ENCODE assay signal across 15 cellular contexts in genomic region chr7:2253525-2254244, GRCh38. TPM values are rescaled to one million over a fixed set of nuclear protein-coding genes. Genes with fewer than 3 reads are reported as not detected.
A peak's percentile ranks its signal among the peaks of the same experiment; 100 is the strongest.
DNase-seq lines count a peak whose midpoint lies in the region; ATAC-seq, FAIRE-seq and TF ChIP-seq lines count a peak whose summit lies in the region.
"Had no signal": no experiment of that assay in that cellular context is flagged by ENCODE, and none has a peak within 500 bp of the region (broad histone marks: within the 10 kb centered on the region; RNA-seq: fewer than 3 reads in every experiment).

No MANE protein-coding gene starts in this region.

- DNase-seq in IMR-90 (no peak), WTC11 (ENCODE audit: low spot score) (no peak), endothelial cell of umbilical vein (ENCODE audit: low read depth, low spot score) (no peak), T-helper 1 cell (no peak), medulla oblongata (ENCODE audit: extremely low spot score) (no peak), NCI-H1092 treated with DMSO at 0.1 percent for 48 hours (lab: John Stamatoyannopoulos, UW) (no peak)
- DNase-seq: CD4-positive, alpha-beta memory T cell; MG63; NCI-H1417 treated with DMSO at 0.1 percent for 48 hours; NCI-H187; NCI-H2107; NCI-H69; SIG-M5 had no signal

- no peak overlapping the region for H3K18ac ChIP-seq in IMR-90 (ENCODE audit: low read depth, low read length)

- H4K5ac ChIP-seq in IMR-90 (ENCODE audit: low read depth, low read length) = no peak overlapping the region

- H3K14ac ChIP-seq in IMR-90 (replicated peaks; ENCODE audit: low read depth, low read length) = no peak overlapping the region

- no peak overlapping the region for H3K4me3 ChIP-seq in IMR-90 (ENCODE audit: insufficient read depth, low read depth, low read length)
- no peak overlapping the region for H3K4me3 ChIP-seq in endothelial cell of umbilical vein (replicated peaks in 1 of 3; ENCODE audit: insufficient read depth in 1 of 3, low read depth in 1 of 3, low read length in 3 of 3)
- H3K4me3 ChIP-seq: MG63 had no signal

- no peaks in the 10 kb centered on the region for H3K27me3 Mint-ChIP-seq in WTC11 (ENCODE audit: low read depth)
- H3K27me3 Mint-ChIP-seq: CD4-positive, alpha-beta memory T cell had no signal

- no peak overlapping the region for H2AK5ac ChIP-seq in IMR-90 (ENCODE audit: low read depth, low read length)

- H3K36me3 ChIP-seq in IMR-90 (ENCODE audit: control insufficient read depth, insufficient read depth, low read length) (peaks cover 23% of the 10 kb centered on the region), endothelial cell of umbilical vein (ENCODE audit: control insufficient read depth in 2 of 2, extremely low read depth in 1 of 2, insufficient read depth in 2 of 2, low read length in 2 of 2) (peaks cover 0 to 12% of the 10 kb centered on the region in 2 experiments)
- H3K36me3 ChIP-seq: MG63 had no signal

- H3K9me3 Mint-ChIP-seq in WTC11 = no peaks in the 10 kb centered on the region
- H3K9me3 Mint-ChIP-seq: CD4-positive, alpha-beta memory T cell had no signal

- no peak overlapping the region for H4K8ac ChIP-seq in IMR-90 (ENCODE audit: low read depth in 2 of 2, low read length in 2 of 2)

- H3K4me2 ChIP-seq in IMR-90 (ENCODE audit: low read depth, low read length) (no peak overlapping the region), endothelial cell of umbilical vein (ENCODE audit: insufficient read depth, low read length) (no peak overlapping the region)

- TF ChIP-seq RAD21 in IMR-90 (IDR thresholded peaks at IDR 0.05; ENCODE audit: low read length) = no peak

- no peak overlapping the region for H2BK20ac ChIP-seq in IMR-90 (ENCODE audit: low read depth, low read length)

- H4K20me1 ChIP-seq in IMR-90 (ENCODE audit: insufficient read depth, low read length) (no peaks in the 10 kb centered on the region; the same call in 1 of the 2 replicates), endothelial cell of umbilical vein (replicated peaks; ENCODE audit: control insufficient read depth, extremely low read depth, insufficient read depth, low read length) (no peaks in the 10 kb centered on the region)

- H3K4me1 ChIP-seq in IMR-90 (ENCODE audit: control insufficient read depth, insufficient read depth, low read length) (peaks cover 11% of the 10 kb centered on the region), endothelial cell of umbilical vein (ENCODE audit: control insufficient read depth, extremely low read depth, insufficient read depth, low read length) (peaks cover 13% of the 10 kb centered on the region)

- POLR2A ChIA-PET in IMR-90 (lab: Charles Lee; ENCODE audit: unreplicated experiment) (no interaction called here), WTC11 (lab: Charles Lee) (no interaction called here), endothelial cell of umbilical vein (lab: Charles Lee) (no interaction called here)

- peaks cover 17% of the 10 kb centered on the region for H3K36me3 Mint-ChIP-seq in WTC11

- TF ChIP-seq CTCF in IMR-90 (conservative IDR thresholded peaks at IDR 0.05; ENCODE audit: low read depth, low read length) = no peak
- no peak for TF ChIP-seq CTCF in WTC11 (IDR thresholded peaks at IDR 0.05)
- no peak for TF ChIP-seq CTCF in endothelial cell of umbilical vein (IDR thresholded peaks at IDR 0.05; ENCODE audit: extremely low read depth in 1 of 2, insufficient read depth in 1 of 2, low read depth in 1 of 2, low read length in 2 of 2)

- no peak overlapping the region for H3K4me3 Mint-ChIP-seq in WTC11
- H3K4me3 Mint-ChIP-seq: CD4-positive, alpha-beta memory T cell had no signal

- TF ChIP-seq POLR2A in IMR-90 (IDR thresholded peaks at IDR 0.05; ENCODE audit: low read depth, low read length) = no peak
- TF ChIP-seq POLR2A in endothelial cell of umbilical vein (IDR thresholded peaks at IDR 0.05; ENCODE audit: low read depth, low read length) = no peak

- H2BK15ac ChIP-seq in IMR-90 (ENCODE audit: low read depth, low read length) = no peak overlapping the region

- no peaks in the 10 kb centered on the region for H3K27me3 ChIP-seq in IMR-90 (ENCODE audit: control insufficient read depth, insufficient read depth, low read length)
- H3K27me3 ChIP-seq in endothelial cell of umbilical vein (ENCODE audit: control insufficient read depth in 2 of 2, insufficient read depth in 2 of 2, low read length in 2 of 2) = no peaks in the 10 kb centered on the region
- H3K27me3 ChIP-seq: MG63 had no signal

- H3K79me2 ChIP-seq in endothelial cell of umbilical vein (ENCODE audit: control insufficient read depth, insufficient read depth, low read length) = no peaks in the 10 kb centered on the region

- H3K27ac ChIP-seq in IMR-90 (ENCODE audit: insufficient read depth, low read length) (no peak overlapping the region), endothelial cell of umbilical vein (ENCODE audit: insufficient read depth, low read depth, low read length) (no peak overlapping the region)
- H3K27ac ChIP-seq: RWPE1 had no signal

- H3K4ac ChIP-seq in IMR-90 (ENCODE audit: low read depth, low read length) = no peak overlapping the region

- intact Hi-C loops in IMR-90 (cut with micrococcal nuclease) (no loop called here), endothelial cell of umbilical vein (cut with micrococcal nuclease) (no loop called here)

- H3K9ac ChIP-seq in IMR-90 (ENCODE audit: low read depth, low read length) = no peak overlapping the region
- no peak overlapping the region for H3K9ac ChIP-seq in endothelial cell of umbilical vein (replicated peaks; ENCODE audit: extremely low read depth, insufficient read depth, low read length)

- H3K9me3 ChIP-seq in IMR-90 (ENCODE audit: control insufficient read depth, insufficient read depth, low read length) (no peaks in the 10 kb centered on the region), endothelial cell of umbilical vein (replicated peaks; ENCODE audit: control insufficient read depth, insufficient read depth, low read length) (no peaks in the 10 kb centered on the region)
- H3K9me3 ChIP-seq: MG63 had no signal

- no peak for FAIRE-seq in endothelial cell of umbilical vein (lab: Jason Lieb, UNC)

- peak overlapping the region; percentile 63 for H2AFZ ChIP-seq in IMR-90 (replicated peaks; ENCODE audit: low read length, poor library complexity)
- no peak overlapping the region for H2AFZ ChIP-seq in endothelial cell of umbilical vein (ENCODE audit: low read depth, low read length)

- CTCF ChIA-PET in IMR-90 (lab: Yijun Ruan, JAX) = no interaction called here
- CTCF ChIA-PET in WTC11 (lab: Charles Lee) = interaction anchor here (1.3 kb wide), 1 partner anchor 95 kb away, joined by 4 read pairs; no protein-coding TSS in a partner anchor
- CTCF ChIA-PET in endothelial cell of umbilical vein (lab: Charles Lee) = no interaction called here

- H3K79me1 ChIP-seq in IMR-90 (ENCODE audit: low read depth in 1 of 2, low read length in 2 of 2) = peaks cover 0 to 26% of the 10 kb centered on the region in 2 experiments; a peak in 2 of 4 replicates

- H3K4me1 Mint-ChIP-seq in WTC11 = no peaks in the 10 kb centered on the region

- in situ Hi-C loops in IMR-90 (cut with MboI; ENCODE audit: low sequenced_read_pairs) = no loop called here

- H2BK5ac ChIP-seq in IMR-90 (ENCODE audit: low read depth, low read length, poor library complexity, severe bottlenecking) = no peak overlapping the region

- no peak overlapping the region for H4K91ac ChIP-seq in IMR-90 (ENCODE audit: insufficient read depth, low read depth, low read length)

- no peak overlapping the region for H2BK120ac ChIP-seq in IMR-90 (ENCODE audit: low read depth, low read length)

- WGBS in IMR-90 (ENCODE audit: extremely low coverage in 2 of 2, insufficient read length in 1 of 2), 2 experiments = 92% methylated on average over 7 of the region's 32 CpGs; no CpG with 5 or more reads in 1 of the 2 experiments

- no peak overlapping the region for H3K56ac ChIP-seq in IMR-90 (ENCODE audit: extremely low read depth, insufficient read depth, low read length)

- no peak overlapping the region for H3K23ac ChIP-seq in IMR-90 (ENCODE audit: low read depth, low read length)

- ATAC-seq in IMR-90 (ENCODE audit: low read depth) = no peak
- ATAC-seq in WTC11 = no peak
- ATAC-seq in GM21723 (IDR thresholded peaks at IDR 0.05; ENCODE audit: unreplicated experiment) = no peak

- BruUV-seq in IMR-90 (replicated peaks; lab: Mats Ljungman, UMichigan) (no TSS peak), endothelial cell of umbilical vein (replicated peaks; lab: Mats Ljungman, UMichigan) (TSS peak; percentile 24)

- H3K27ac Mint-ChIP-seq in WTC11 = peak overlapping the region; percentile 53; the same call in 1 of the 2 replicates

- peaks cover 13% of the 10 kb centered on the region for H3K9me1 ChIP-seq in IMR-90 (ENCODE audit: insufficient read depth, low read length)
- no peaks in the 10 kb centered on the region for H3K9me1 ChIP-seq in endothelial cell of umbilical vein (replicated peaks; ENCODE audit: control insufficient read depth, extremely low read depth, insufficient read depth, low read length)

- dilution Hi-C loops in IMR-90 (cut with HindIII; ENCODE audit: low sequenced_read_pairs, unreplicated experiment) = no loop called here
- dilution Hi-C loops in endothelial cell of umbilical vein (cut with MboI; ENCODE audit: extremely low pct_ligation_motif_present, low sequenced_read_pairs) = no loop called here

- H2AK9ac ChIP-seq in IMR-90 (replicated peaks; ENCODE audit: low read depth, low read length, poor library complexity) = peak overlapping the region; percentile 65

RNA-seq across cellular contexts. Expression of gene NUDT1, which starts 11.7 kb away (rescaled TPM):
- total RNA-seq in IMR-90 (2012; rRNA removed) (36.1 and 49.1 TPM in 2 replicates), WTC11 (2021) (100 to 108 TPM (median 102 TPM) in 3 replicates), endothelial cell of umbilical vein (23.9 and 26.0 TPM in 2 replicates)
- polyA plus RNA-seq in IMR-90 (2012; rRNA removed) (33.4 and 37.2 TPM in 2 replicates), endothelial cell of umbilical vein (22.9 and 25.9 TPM in 2 replicates)
- polyA plus RNA-seq in IMR-90 (2012; cell fraction: cytosol; rRNA removed) = 52.3 and 59.0 TPM in 2 replicates
- 19.0 and 25.0 TPM in 2 replicates for polyA plus RNA-seq in IMR-90 (2012; cell fraction: nucleus; rRNA removed; ENCODE audit: low replicate concordance)
- polyA plus RNA-seq in endothelial cell of umbilical vein (2011; cell fraction: cytosol; rRNA removed) = 25.7 and 26.2 TPM in 2 replicates
- 10.5 and 10.6 TPM in 2 replicates for polyA plus RNA-seq in endothelial cell of umbilical vein (2011; cell fraction: nucleus; rRNA removed)
- polyA plus RNA-seq in endothelial cell of umbilical vein (2012) = 19.9 and 31.0 TPM in 2 replicates
- polyA minus RNA-seq in endothelial cell of umbilical vein = 8.4 and 8.5 TPM in 2 replicates
- polyA minus RNA-seq in endothelial cell of umbilical vein (2011; cell fraction: cytosol; rRNA and poly(A)+ RNA removed) = 16.8 TPM
- polyA minus RNA-seq in endothelial cell of umbilical vein (2011; cell fraction: nucleus; rRNA and poly(A)+ RNA removed) = 0.77 and 4.4 TPM in 2 replicates

RNA-seq across cellular contexts. Expression of gene MRM2, which starts 11.7 kb away (rescaled TPM):
- total RNA-seq in IMR-90 (2012; rRNA removed) (23.1 and 23.8 TPM in 2 replicates), WTC11 (2021) (33.6 to 38.9 TPM (median 34.7 TPM) in 3 replicates), endothelial cell of umbilical vein (20.8 and 21.3 TPM in 2 replicates)
- polyA plus RNA-seq in IMR-90 (2012; rRNA removed) (16.9 and 19.1 TPM in 2 replicates), endothelial cell of umbilical vein (8.2 and 10.6 TPM in 2 replicates)
- 11.2 and 11.8 TPM in 2 replicates for polyA plus RNA-seq in IMR-90 (2012; cell fraction: cytosol; rRNA removed)
- 6.1 and 6.2 TPM in 2 replicates for polyA plus RNA-seq in IMR-90 (2012; cell fraction: nucleus; rRNA removed; ENCODE audit: low replicate concordance)
- polyA plus RNA-seq in endothelial cell of umbilical vein (2011; cell fraction: cytosol; rRNA removed) = 12.9 and 15.6 TPM in 2 replicates
- polyA plus RNA-seq in endothelial cell of umbilical vein (2011; cell fraction: nucleus; rRNA removed) = 6.6 and 8.0 TPM in 2 replicates
- 15.3 and 18.3 TPM in 2 replicates for polyA plus RNA-seq in endothelial cell of umbilical vein (2012)
- polyA minus RNA-seq in endothelial cell of umbilical vein = 10.1 and 12.2 TPM in 2 replicates
- 12.2 TPM for polyA minus RNA-seq in endothelial cell of umbilical vein (2011; cell fraction: cytosol; rRNA and poly(A)+ RNA removed)
- polyA minus RNA-seq in endothelial cell of umbilical vein (2011; cell fraction: nucleus; rRNA and poly(A)+ RNA removed) = 2.6 and 4.6 TPM in 2 replicates

RNA-seq across cellular contexts. Expression of gene MAD1L1, which starts 20.9 kb away (rescaled TPM):
- 40.9 and 41.7 TPM in 2 replicates for total RNA-seq in IMR-90 (2012; rRNA removed)
- polyA plus RNA-seq in IMR-90 (2012; rRNA removed) = 29.0 and 31.5 TPM in 2 replicates
- polyA plus RNA-seq in IMR-90 (2012; cell fraction: cytosol; rRNA removed) = 27.7 and 28.1 TPM in 2 replicates
- polyA plus RNA-seq in IMR-90 (2012; cell fraction: nucleus; rRNA removed; ENCODE audit: low replicate concordance) = 13.2 and 34.4 TPM in 2 replicates
- total RNA-seq in WTC11 (2021) = 43.8 to 47.8 TPM (median 46.7 TPM) in 3 replicates
- total RNA-seq in endothelial cell of umbilical vein = 42.3 and 46.7 TPM in 2 replicates
- 34.1 and 42.1 TPM in 2 replicates for polyA plus RNA-seq in endothelial cell of umbilical vein
- 22.6 and 26.0 TPM in 2 replicates for polyA plus RNA-seq in endothelial cell of umbilical vein (2011; cell fraction: cytosol; rRNA removed)
- 21.8 and 31.6 TPM in 2 replicates for polyA plus RNA-seq in endothelial cell of umbilical vein (2011; cell fraction: nucleus; rRNA removed)
- 15.8 and 20.7 TPM in 2 replicates for polyA plus RNA-seq in endothelial cell of umbilical vein (2012)
- 19.3 and 21.1 TPM in 2 replicates for polyA minus RNA-seq in endothelial cell of umbilical vein
- polyA minus RNA-seq in endothelial cell of umbilical vein (2011; cell fraction: cytosol; rRNA and poly(A)+ RNA removed) = 31.7 TPM
- polyA minus RNA-seq in endothelial cell of umbilical vein (2011; cell fraction: nucleus; rRNA and poly(A)+ RNA removed) = 24.3 and 30.1 TPM in 2 replicates
